31 cellular contexts compared by ENCODE assay signal in genomic region chr15:100292010-100292409, GRCh38. TPM values are rescaled to one million over a fixed set of nuclear protein-coding genes. Genes with fewer than 3 reads are reported as not detected.
"Had no signal": no experiment of that assay in that cellular context is flagged by ENCODE, and none has a peak within 500 bp of the region (broad histone marks: within the 10 kb centered on the region; RNA-seq: fewer than 3 reads in every experiment).

No MANE protein-coding gene starts in this region.

- H3K36me3 ChIP-seq: SJCRH30 had no signal

- H3K4me3 ChIP-seq: PC-9, SJCRH30, SK-N-MC had no signal

- H2AFZ ChIP-seq: PC-9 had no signal

- H3K4me2 ChIP-seq: KMS-11, PC-9 had no signal

- H3K9ac ChIP-seq: KMS-11 had no signal

- H3K9me3 ChIP-seq: SJCRH30 had no signal

- DNase-seq: Karpas-422, KBM-7, MM.1S, MV-4-11, NCI-H1092, NCI-H1105, NCI-H1417 treated with DMSO at 0.1 percent for 48 hours, NCI-H1436 treated with DMSO at 0.1 percent for 48 hours, NCI-H1694 treated with DMSO at 0.1 percent for 48 hours, NCI-H187 treated with DMSO at 0.1 percent for 48 hours, NCI-H2029, NCI-H2081, NCI-H226, NCI-H446 treated with DMSO at 0.1 percent for 48 hours, NCI-H510A, NCI-H524, NCI-H526, NCI-H69, NCI-H748 treated with DMSO at 0.1 percent for 48 hours, NCI-H82, PC-9, SHP77, SIG-M5, SJCRH30 had no signal

- H3K27me3 ChIP-seq: SJCRH30 had no signal

- H3K27ac ChIP-seq: KMS-11, PC-9, RWPE1, SK-N-MC had no signal

- ATAC-seq: Panc1, Right ventricle myocardium inferior, SK-N-SH treated with all-trans-retinoic acid at 6 μM for 48 hours had no signal

RNA-seq across cellular contexts. Expression of gene ADAMTS17, which starts 49.8 kb away (rescaled TPM):
- total RNA-seq: OCI-LY7 had no signal
